Comparison of ENCODE assay signal across 21 cellular contexts in the genomic region with DNA sequence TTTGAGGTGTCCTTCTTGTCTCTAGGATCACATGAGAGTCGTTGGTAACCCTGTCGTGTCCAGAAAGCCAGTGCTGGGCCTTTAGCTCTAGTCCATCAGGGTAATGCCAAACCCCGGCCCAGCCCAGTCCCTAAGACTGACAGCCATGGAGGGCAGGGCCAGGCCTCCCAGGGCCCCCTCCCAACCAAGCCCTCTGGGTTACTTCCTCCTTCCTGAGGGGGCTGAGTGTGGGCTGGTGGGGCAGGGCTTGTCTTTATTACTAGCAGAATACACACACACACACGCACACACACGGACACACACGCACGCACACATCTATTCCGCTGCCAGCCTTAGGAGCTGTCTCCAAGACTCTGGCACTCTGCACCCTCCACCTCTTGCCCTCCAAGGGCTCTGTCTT. TPM values are rescaled to one million over a fixed set of nuclear protein-coding genes. Genes with fewer than 3 reads are reported as not detected.
DNase-seq lines count a peak whose midpoint lies in the region; ATAC-seq and TF ChIP-seq lines count a peak whose summit lies in the region.
"Had no signal": no experiment of that assay in that cellular context is flagged by ENCODE, and none has a peak within 500 bp of the region (broad histone marks: within the 10 kb centered on the region; RNA-seq: fewer than 3 reads in every experiment).

No MANE protein-coding gene starts in this region.

- H3K4me2 ChIP-seq in smooth muscle cell, result no peak overlapping the region

- H3K9ac ChIP-seq in smooth muscle cell (ENCODE audit: low read depth), result no peak overlapping the region

- H3K27ac ChIP-seq in smooth muscle cell (ENCODE audit: low read depth) (no peak overlapping the region), heart right ventricle (no peak overlapping the region)
- H3K27ac ChIP-seq: adrenal gland, uterus had no signal

- TF ChIP-seq CTCF in smooth muscle cell (IDR thresholded peaks at IDR 0.05; ENCODE audit: borderline replicate concordance, insufficient read depth, poor library complexity, severe bottlenecking) (no peak), heart right ventricle (IDR thresholded peaks at IDR 0.05) (no peak)

- no peaks in the 10 kb centered on the region for H3K36me3 Mint-ChIP-seq in T-cell
- H3K36me3 Mint-ChIP-seq: CD4-positive, CD25-positive, alpha-beta regulatory T cell had no signal

- WGBS in smooth muscle cell (ENCODE audit: low lambda C conversion rate), result 89% methylated on average over 8 of the region's 8 CpGs
- 86% methylated on average over 8 of the region's 8 CpGs for WGBS in heart right ventricle, 2 donors

- peak overlapping the region; percentile 45 for H2AFZ ChIP-seq in smooth muscle cell (ENCODE audit: low read depth)

- DNase-seq in NCI-H526 (lab: John Stamatoyannopoulos, UW) (peak; percentile 17 to 20), NCI-H526 treated with DMSO at 0.1 percent for 48 hours (lab: John Stamatoyannopoulos, UW) (no peak), T-cell (no peak), mucosa of gallbladder (ENCODE audit: low spot score) (peak; percentile 61), smooth muscle cell (lab: John Stamatoyannopoulos, UW; ENCODE audit: unreplicated experiment) (no peak), hepatic stellate cell (ENCODE audit: low spot score) (no peak), NCI-H187 treated with DMSO at 0.1 percent for 48 hours (lab: John Stamatoyannopoulos, UW) (no peak), heart right ventricle (no peak)
- DNase-seq: activated CD8-positive, alpha-beta memory T cell treated with anti-CD3 and anti-CD28 coated beads for 24 hours; adrenal gland; CD4-positive, CD25-positive, alpha-beta regulatory T cell; central memory CD4-positive, alpha-beta T cell; effector memory CD8-positive, alpha-beta T cell; Karpas-422; midbrain; NCI-H146; NCI-H446 treated with DMSO at 0.1 percent for 48 hours; stimulated activated CD4-positive, alpha-beta T cell treated with anti-CD3 and anti-CD28 coated beads, Interleukin-15, amount 100 ng/mL, for 24 hours; uterus had no signal

- H3K4me3 ChIP-seq in smooth muscle cell, result no peak overlapping the region
- H3K4me3 ChIP-seq in heart right ventricle, result no peak overlapping the region
- H3K4me3 ChIP-seq: adrenal gland, uterus had no signal

- H3K4me3 Mint-ChIP-seq in T-cell, result peak overlapping the region in 1 of 3 donors; percentile 21
- H3K4me3 Mint-ChIP-seq: stimulated activated naive CD8-positive, alpha-beta T cell treated with anti-CD3 and anti-CD28 coated beads, Interleukin-15, Interleukin-2, amounts not matched to agents 100 ng/mL and 50 ng/mL, for 24 hours had no signal

- intact Hi-C loops in heart right ventricle (cut with DNase I), result loop anchor here in 4 of 10 donors (5.0 to 10.0 kb wide), 3 partner anchors 144 to 474 kb away; no protein-coding TSS in a partner anchor

- H3K9me3 ChIP-seq in smooth muscle cell (replicated peaks; ENCODE audit: low read depth) (no peaks in the 10 kb centered on the region), heart right ventricle (no peaks in the 10 kb centered on the region)
- H3K9me3 ChIP-seq: adrenal gland, uterus had no signal

- no peaks in the 10 kb centered on the region for H4K20me1 ChIP-seq in smooth muscle cell (ENCODE audit: low read depth)

- ATAC-seq in T-cell (replicated peaks in 1 of 4), result no peak
- ATAC-seq in heart right ventricle, result no peak
- ATAC-seq: effector memory CD8-positive, alpha-beta T cell had no signal

- H3K79me2 ChIP-seq in smooth muscle cell (ENCODE audit: low read depth), result no peaks in the 10 kb centered on the region

- POLR2A ChIA-PET in T-cell (lab: Charles Lee), result interaction anchor here (0.5 to 0.6 kb wide), 2 partner anchors 16 kb away, joined by 3 to 7 read pairs; no protein-coding TSS in a partner anchor

- H3K27me3 Mint-ChIP-seq in T-cell, result no peaks in the 10 kb centered on the region
- H3K27me3 Mint-ChIP-seq: effector memory CD8-positive, alpha-beta T cell; stimulated activated naive CD8-positive, alpha-beta T cell treated with anti-CD3 and anti-CD28 coated beads, Interleukin-15, Interleukin-2, amounts not matched to agents 100 ng/mL and 50 ng/mL, for 24 hours had no signal

- H3K4me1 ChIP-seq in smooth muscle cell (ENCODE audit: low read depth) (no peaks in the 10 kb centered on the region), heart right ventricle (peaks cover 0 to 11% (median 0%) of the 10 kb centered on the region in 9 donors)
- H3K4me1 ChIP-seq: adrenal gland, uterus had no signal

- H3F3A ChIP-seq in smooth muscle cell (ENCODE audit: low read depth), result no peaks in the 10 kb centered on the region

- H3K27ac Mint-ChIP-seq in T-cell, result peak overlapping the region; percentile 25 to 91
- H3K27ac Mint-ChIP-seq: stimulated activated naive CD8-positive, alpha-beta T cell treated with anti-CD3 and anti-CD28 coated beads, Interleukin-15, Interleukin-2, amounts not matched to agents 100 ng/mL and 50 ng/mL, for 24 hours had no signal

- peaks cover 12 to 18% (median 16%) of the 10 kb centered on the region in 3 donors for H3K4me1 Mint-ChIP-seq in T-cell

- no peaks in the 10 kb centered on the region for H3K36me3 ChIP-seq in smooth muscle cell (ENCODE audit: low read depth)
- H3K36me3 ChIP-seq in heart right ventricle, result no peaks in the 10 kb centered on the region
- H3K36me3 ChIP-seq: adrenal gland, uterus had no signal

- H3K27me3 ChIP-seq in smooth muscle cell (ENCODE audit: low read depth), result no peaks in the 10 kb centered on the region
- no peaks in the 10 kb centered on the region for H3K27me3 ChIP-seq in heart right ventricle
- H3K27me3 ChIP-seq: adrenal gland, uterus had no signal

- H3K9me3 Mint-ChIP-seq in T-cell, result no peaks in the 10 kb centered on the region
- H3K9me3 Mint-ChIP-seq: activated T-helper 2 cell treated with anti-CD3 and anti-CD28 coated beads, Interferon-gamma antibody, Interleukin-2, Interleukin-4, amounts not matched to agents 10 μg/mL and 5 μg/mL and 100 μg/mL, durations not matched to agents 14 hours and 24 hours and 36 hours; CD4-positive, CD25-positive, alpha-beta regulatory T cell; effector memory CD8-positive, alpha-beta T cell; stimulated activated naive CD8-positive, alpha-beta T cell treated with anti-CD3 and anti-CD28 coated beads, Interleukin-15, Interleukin-2, amounts not matched to agents 100 ng/mL and 50 ng/mL, for 24 hours had no signal

- CTCF ChIA-PET in T-cell (lab: Charles Lee), result interaction anchor here (0.5 to 1.4 kb wide), 4 partner anchors 13 to 470 kb away, joined by 3 to 9 read pairs (median 4); no protein-coding TSS in a partner anchor

RNA-seq across cellular contexts. Expression of gene CDKN2AIP, which starts 35.6 kb away (rescaled TPM):
- total RNA-seq in T-cell, result 10 to 100 TPM; 33.0 to 46.6 (median 42.7) TPM
- total RNA-seq in mucosa of gallbladder, result 19.1 TPM
- total RNA-seq in smooth muscle cell, result 27.2 and 32.1 TPM in 2 replicates
- polyA plus RNA-seq in smooth muscle cell, result 12.4 and 13.0 TPM in 2 replicates
- 10 to 100 TPM in 5 of 10 donors, 1 to 10 TPM in 5; 8.0 to 12.7 (median 10.0) TPM for total RNA-seq in heart right ventricle
- polyA plus RNA-seq in heart right ventricle, result 1 to 10 TPM; 5.6 to 7.0 TPM

Comparison
In these comparisons a context has a peak if more than half of its experiments do, and no peak if none do; other contexts are left out.
1. DNase-seq: peak in NCI-H526 (2 of 2) and mucosa of gallbladder (single experiment); none in NCI-H526 treated with DMSO at 0.1 percent for 48 hours (single experiment), T-cell (0 of 34), smooth muscle cell (single experiment), hepatic stellate cell (single experiment), NCI-H187 treated with DMSO at 0.1 percent for 48 hours (single experiment) and heart right ventricle (0 of 2).